In the genomic region with DNA sequence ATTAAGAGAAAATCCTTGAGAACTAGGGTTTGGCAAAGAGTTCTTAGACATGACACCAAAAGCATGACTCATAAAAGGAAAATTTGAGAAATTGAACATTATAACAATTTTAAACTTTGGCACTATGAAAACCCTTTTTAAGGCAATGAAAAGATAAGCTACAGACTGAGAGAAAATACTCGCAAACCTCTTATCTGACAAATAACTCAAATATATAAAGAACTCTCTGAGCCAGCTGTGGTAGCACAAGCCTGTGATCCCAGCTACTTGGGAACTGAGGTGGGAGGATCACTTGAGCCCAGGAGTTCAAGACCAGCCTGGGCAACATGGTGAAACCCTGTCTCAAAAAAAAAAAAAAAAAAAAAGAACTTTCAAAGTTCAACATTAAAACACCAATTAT, we compare ENCODE assay signal across 29 cellular contexts.
"Had no signal": no experiment of that assay in that cellular context is flagged by ENCODE, and none has a peak within 500 bp of the region (broad histone marks: within the 10 kb centered on the region; RNA-seq: fewer than 3 reads in every experiment).

No MANE protein-coding gene starts in this region.

- H3K27ac Mint-ChIP-seq: activated B cell treated with CpG ODN at 0.5 μM for 24 hours; activated CD4-positive, alpha-beta T cell treated with anti-CD3 and anti-CD28 coated beads for 36 hours; activated naive CD8-positive, alpha-beta T cell treated with anti-CD3 and anti-CD28 coated beads for 36 hours; activated T-helper 2 cell treated with anti-CD3 and anti-CD28 coated beads, Interferon-gamma antibody, Interleukin-2, Interleukin-4, amounts not matched to agents 10 μg/mL and 5 μg/mL and 100 μg/mL, durations not matched to agents 14 hours and 24 hours and 36 hours; dendritic cell treated with granulocyte-macrophage colony-stimulating factor and Interleukin-4, amounts not matched to agents 40 ng/mL and 50 ng/mL, for 4 days; mesothelial cell of epicardium; naive thymus-derived CD8-positive, alpha-beta T cell; neural progenitor cell; T-helper 1 cell treated with Interleukin-12 subunit alpha and Interleukin-12 subunit beta and Interleukin-4 antibody, amounts not matched to agents 30 μg/mL and 1 μg/mL, for 36 hours had no signal

- H3K27me3 ChIP-seq: neural progenitor cell, ovary, thyroid gland had no signal

- H3K4me3 ChIP-seq: cardiac muscle cell, neural progenitor cell, ovary, prostate gland, thyroid gland had no signal

- H3K9me3 Mint-ChIP-seq: activated naive CD8-positive, alpha-beta T cell treated with anti-CD3 and anti-CD28 coated beads for 36 hours; activated T-helper 2 cell treated with anti-CD3 and anti-CD28 coated beads, Interferon-gamma antibody, Interleukin-2, Interleukin-4, amounts not matched to agents 10 μg/mL and 5 μg/mL and 100 μg/mL, durations not matched to agents 14 hours and 24 hours and 36 hours; neural progenitor cell had no signal

- H3K4me1 Mint-ChIP-seq: activated B cell treated with CpG ODN at 0.5 μM for 24 hours; activated CD4-positive, alpha-beta T cell treated with anti-CD3 and anti-CD28 coated beads for 36 hours; activated naive CD8-positive, alpha-beta T cell treated with anti-CD3 and anti-CD28 coated beads for 36 hours had no signal

- H3K9me3 ChIP-seq: ovary, prostate gland, thyroid gland had no signal

- H3K4me2 ChIP-seq: neural progenitor cell had no signal

- H3K4me3 Mint-ChIP-seq: activated B cell treated with CpG ODN at 0.5 μM for 24 hours; activated CD4-positive, alpha-beta T cell treated with anti-CD3 and anti-CD28 coated beads for 36 hours; activated naive CD8-positive, alpha-beta T cell treated with anti-CD3 and anti-CD28 coated beads for 36 hours; activated T-cell treated with anti-CD3 and anti-CD28 coated beads, Interleukin-2, amount 50 U/mL, for 4 hours; dendritic cell treated with granulocyte-macrophage colony-stimulating factor and Interleukin-4, amounts not matched to agents 40 ng/mL and 50 ng/mL, for 4 days; mesothelial cell of epicardium; naive thymus-derived CD8-positive, alpha-beta T cell; neural progenitor cell; T-helper 1 cell treated with Interleukin-12 subunit alpha and Interleukin-12 subunit beta and Interleukin-4 antibody, amounts not matched to agents 30 μg/mL and 1 μg/mL, for 36 hours had no signal

- H3K36me3 Mint-ChIP-seq: activated naive CD8-positive, alpha-beta T cell treated with anti-CD3 and anti-CD28 coated beads for 36 hours; mesothelial cell of epicardium; naive thymus-derived CD8-positive, alpha-beta T cell; neural progenitor cell had no signal

- H3K4me1 ChIP-seq: neural progenitor cell, prostate gland, thyroid gland had no signal

- H3K27ac ChIP-seq: cardiac muscle cell, neural progenitor cell, ovary, prostate gland, thyroid gland had no signal

- H2AFZ ChIP-seq: neural progenitor cell had no signal

- H3K36me3 ChIP-seq: cardiac muscle cell, neural progenitor cell, ovary, prostate gland, thyroid gland had no signal

- DNase-seq: activated B cell treated with CpG ODN at 0.5 μM for 24 hours; activated CD4-positive, alpha-beta T cell treated with anti-CD3 and anti-CD28 coated beads for 36 hours; activated CD4-positive, alpha-beta T cell treated with anti-CD3 and anti-CD28 coated beads, Interleukin-2, amount 50 U/mL, for 4 hours; activated CD8-positive, alpha-beta memory T cell treated with anti-CD3 and anti-CD28 coated beads, Interleukin-2, amount 50 U/mL, for 48 hours; activated naive CD4-positive, alpha-beta T cell; activated naive CD8-positive, alpha-beta T cell treated with anti-CD3 and anti-CD28 coated beads for 36 hours; activated T-cell treated with anti-CD3 and anti-CD28 coated beads, Interleukin-2, amount 50 U/mL, for 4 hours; amygdala; effector CD4-positive, alpha-beta T cell; erythroblast; foreskin melanocyte; hippocampal formation; left ventricle myocardium superior; mammary epithelial cell; naive thymus-derived CD8-positive, alpha-beta T cell; ovary; right cardiac atrium; stimulated activated CD4-positive, alpha-beta T cell treated with anti-CD3 and anti-CD28 coated beads, Interleukin-12 subunit alpha, Interleukin-12 subunit beta, amount 100 ng/mL, for 4 hours; stimulated activated CD4-positive, alpha-beta T cell treated with anti-CD3 and anti-CD28 coated beads, Interleukin-4, amount 100 ng/mL, for 4 hours; stimulated activated naive CD8-positive, alpha-beta T cell treated with anti-CD3 and anti-CD28 coated beads, Interleukin-15, Interleukin-2, amounts not matched to agents 100 U/mL and 50 U/mL, for 24 hours; T1000; thyroid gland had no signal
